In genomic region chr2:70948350-70949003, GRCh38 we compare ENCODE assay signal across 9 cellular contexts. TPM values are rescaled to one million over a fixed set of nuclear protein-coding genes. Genes with fewer than 3 reads are reported as not detected.
DNase-seq lines count a peak whose midpoint lies in the region; ATAC-seq and TF ChIP-seq lines count a peak whose summit lies in the region.
"Had no signal": no experiment of that assay in that cellular context is flagged by ENCODE, and none has a peak within 500 bp of the region (broad histone marks: within the 10 kb centered on the region; RNA-seq: fewer than 3 reads in every experiment).

No MANE protein-coding gene starts in this region.

- ATAC-seq in GM19397 (IDR thresholded peaks at IDR 0.05; ENCODE audit: unreplicated experiment): peak; percentile 80
- ATAC-seq in stimulated activated naive CD8-positive, alpha-beta T cell treated with anti-CD3 and anti-CD28 coated beads, Interleukin-15, amount 100 ng/mL, for 72 hours: peak; percentile 89

- H3K36me3 Mint-ChIP-seq in activated T-helper 1 cell treated with anti-CD3 and anti-CD28 coated beads, Interleukin-12 subunit alpha, Interleukin-12 subunit beta, Interleukin-2, Interleukin-4 antibody, amounts not matched to agents 30 ng/mL and 10 ng/mL and 1 ng/mL, durations not matched to agents 14 hours and 24 hours and 36 hours (ENCODE audit: low read depth): no peaks in the 10 kb centered on the region

- H3K9me3 ChIP-seq in BLaER1 (no peaks in the 10 kb centered on the region), HUES64 (ENCODE audit: insufficient read depth, low read depth, low read length) (no peaks in the 10 kb centered on the region), Peyer's patch (no peaks in the 10 kb centered on the region), neuron (ENCODE audit: low read length) (no peaks in the 10 kb centered on the region)

- peak overlapping the region; percentile 86 for H3K4me2 ChIP-seq in BLaER1

- peaks cover 16% of the 10 kb centered on the region for H3K4me1 Mint-ChIP-seq in activated T-helper 1 cell treated with anti-CD3 and anti-CD28 coated beads, Interleukin-12 subunit alpha, Interleukin-12 subunit beta, Interleukin-2, Interleukin-4 antibody, amounts not matched to agents 30 ng/mL and 10 ng/mL and 1 ng/mL, durations not matched to agents 14 hours and 24 hours and 36 hours (ENCODE audit: low read depth)
- peaks cover 23% of the 10 kb centered on the region for H3K4me1 Mint-ChIP-seq in stimulated activated naive CD8-positive, alpha-beta T cell treated with anti-CD3 and anti-CD28 coated beads, Interleukin-15, amount 100 ng/mL, for 72 hours

- H3K36me3 ChIP-seq in BLaER1 (no peaks in the 10 kb centered on the region), HUES64 (ENCODE audit: insufficient read depth, low read length) (no peaks in the 10 kb centered on the region), Peyer's patch (no peaks in the 10 kb centered on the region), neuron (ENCODE audit: insufficient read depth, low read length) (no peaks in the 10 kb centered on the region)

- peak overlapping the region; percentile 81 for H3K4me3 Mint-ChIP-seq in activated T-helper 1 cell treated with anti-CD3 and anti-CD28 coated beads, Interleukin-12 subunit alpha, Interleukin-12 subunit beta, Interleukin-2, Interleukin-4 antibody, amounts not matched to agents 30 ng/mL and 10 ng/mL and 1 ng/mL, durations not matched to agents 14 hours and 24 hours and 36 hours
- peak overlapping the region; percentile 85 to 91 for H3K4me3 Mint-ChIP-seq in stimulated activated naive CD8-positive, alpha-beta T cell treated with anti-CD3 and anti-CD28 coated beads, Interleukin-15, amount 100 ng/mL, for 72 hours

- TF ChIP-seq POLR2A in Peyer's patch (IDR thresholded peaks at IDR 0.05): no peak

- H3K9ac ChIP-seq in BLaER1: peak overlapping the region; percentile 65
- H3K9ac ChIP-seq in HUES64 (ENCODE audit: low read depth, low read length): no peak overlapping the region

- H3K27ac Mint-ChIP-seq in activated T-helper 1 cell treated with anti-CD3 and anti-CD28 coated beads, Interleukin-12 subunit alpha, Interleukin-12 subunit beta, Interleukin-2, Interleukin-4 antibody, amounts not matched to agents 30 ng/mL and 10 ng/mL and 1 ng/mL, durations not matched to agents 14 hours and 24 hours and 36 hours: no peak overlapping the region
- peak overlapping the region in 1 of 2 donors; percentile 79 for H3K27ac Mint-ChIP-seq in stimulated activated naive CD8-positive, alpha-beta T cell treated with anti-CD3 and anti-CD28 coated beads, Interleukin-15, amount 100 ng/mL, for 72 hours

- H3K27me3 Mint-ChIP-seq in activated T-helper 1 cell treated with anti-CD3 and anti-CD28 coated beads, Interleukin-12 subunit alpha, Interleukin-12 subunit beta, Interleukin-2, Interleukin-4 antibody, amounts not matched to agents 30 ng/mL and 10 ng/mL and 1 ng/mL, durations not matched to agents 14 hours and 24 hours and 36 hours (ENCODE audit: insufficient read depth): peaks cover 32% of the 10 kb centered on the region
- peaks cover 42% of the 10 kb centered on the region for H3K27me3 Mint-ChIP-seq in stimulated activated naive CD8-positive, alpha-beta T cell treated with anti-CD3 and anti-CD28 coated beads, Interleukin-15, amount 100 ng/mL, for 72 hours

- H3K9me3 Mint-ChIP-seq in activated T-helper 1 cell treated with anti-CD3 and anti-CD28 coated beads, Interleukin-12 subunit alpha, Interleukin-12 subunit beta, Interleukin-2, Interleukin-4 antibody, amounts not matched to agents 30 ng/mL and 10 ng/mL and 1 ng/mL, durations not matched to agents 14 hours and 24 hours and 36 hours: no peaks in the 10 kb centered on the region
- no peaks in the 10 kb centered on the region for H3K9me3 Mint-ChIP-seq in stimulated activated naive CD8-positive, alpha-beta T cell treated with anti-CD3 and anti-CD28 coated beads, Interleukin-15, amount 100 ng/mL, for 72 hours

- H3K27ac ChIP-seq in BLaER1: no peak overlapping the region
- H3K27ac ChIP-seq in HUES64 (ENCODE audit: low read depth, low read length): no peak overlapping the region
- H3K27ac ChIP-seq in Peyer's patch: no peak overlapping the region

- no peaks in the 10 kb centered on the region for H4K20me1 ChIP-seq in BLaER1

- H3K27me3 ChIP-seq in BLaER1: no peaks in the 10 kb centered on the region
- peaks cover 79% of the 10 kb centered on the region for H3K27me3 ChIP-seq in HUES64 (ENCODE audit: insufficient read depth, low read length)
- H3K27me3 ChIP-seq in Peyer's patch: no peaks in the 10 kb centered on the region
- H3K27me3 ChIP-seq in neuron (ENCODE audit: insufficient read depth, low read length): no peaks in the 10 kb centered on the region

- H2AFZ ChIP-seq in neuron (ENCODE audit: low read depth, low read length): no peak overlapping the region

- H3K4me3 ChIP-seq in BLaER1: peak overlapping the region; percentile 62
- H3K4me3 ChIP-seq in HUES64 (ENCODE audit: low read length): peak overlapping the region; percentile 37
- peak overlapping the region in 3 of 4 donors; percentile 21 to 32 (median 28) for H3K4me3 ChIP-seq in Peyer's patch
- peak overlapping the region; percentile 13 for H3K4me3 ChIP-seq in neuron (ENCODE audit: low read length)

- DNase-seq in Peyer's patch (peak; percentile 78 to 90 (median 82)), fibroblast of the conjunctiva (ENCODE audit: low read depth) (peak; percentile 42)
- DNase-seq in activated T-helper 1 cell treated with anti-CD3 and anti-CD28 coated beads, Interleukin-12 subunit alpha, Interleukin-12 subunit beta, Interleukin-2, Interleukin-4 antibody, amounts not matched to agents 30 ng/mL and 10 ng/mL and 1 ng/mL, durations not matched to agents 14 hours and 24 hours and 36 hours (ENCODE audit: low spot score): peak; percentile 67
- peak; percentile 70 to 74 for DNase-seq in stimulated activated naive CD8-positive, alpha-beta T cell treated with anti-CD3 and anti-CD28 coated beads, Interleukin-15, amount 100 ng/mL, for 72 hours

- H3K4me1 ChIP-seq in BLaER1 (peaks cover 22% of the 10 kb centered on the region), HUES64 (ENCODE audit: insufficient read depth, low read length) (peaks cover 6% of the 10 kb centered on the region; the same call in 1 of the 2 replicates), Peyer's patch (no peaks in the 10 kb centered on the region), neuron (ENCODE audit: insufficient read depth, low read length) (peaks cover 22% of the 10 kb centered on the region)

- intact Hi-C loops in activated T-helper 1 cell treated with anti-CD3 and anti-CD28 coated beads, Interleukin-12 subunit alpha, Interleukin-12 subunit beta, Interleukin-2, Interleukin-4 antibody, amounts not matched to agents 30 ng/mL and 10 ng/mL and 1 ng/mL, durations not matched to agents 14 hours and 24 hours and 36 hours (cut with micrococcal nuclease): loop anchor here (1.0 kb wide), 2 partner anchors 77 to 86 kb away; no protein-coding TSS in a partner anchor

- WGBS in HUES64: 13% methylated on average over 26 of the region's 26 CpGs

- peak in 5 of 6 experiments; percentile 14 to 77 (median 66) for TF ChIP-seq CTCF in Peyer's patch (IDR thresholded peaks at IDR 0.05)

RNA-seq across cellular contexts. Expression of gene ATP6V1B1, which starts 12.8 kb away (rescaled TPM):
- polyA plus RNA-seq in HUES64 (2013, experiment 1 of 2): not detected
- 0.19 TPM for polyA plus RNA-seq in HUES64 (2013, experiment 2 of 2)
- 1 to 10 TPM in 2 of 4 donors, not detected in 2; 1.3 to 5.8 TPM for total RNA-seq in Peyer's patch
- not detected in 2 replicates for total RNA-seq in activated T-helper 1 cell treated with anti-CD3 and anti-CD28 coated beads, Interleukin-12 subunit alpha, Interleukin-12 subunit beta, Interleukin-2, Interleukin-4 antibody, amounts not matched to agents 30 ng/mL and 10 ng/mL and 1 ng/mL, durations not matched to agents 14 hours and 24 hours and 36 hours
- total RNA-seq: T-helper 2 cell treated with Interferon-gamma antibody and Interleukin-4, amounts not matched to agents 100 ng/mL and 5 ng/mL, for 36 hours had no signal

RNA-seq across cellular contexts. Expression of gene ANKRD53, which starts 30.0 kb away (rescaled TPM):
- polyA plus RNA-seq in HUES64 (2013, experiment 1 of 2): 0.55 TPM
- 0.63 TPM for polyA plus RNA-seq in HUES64 (2013, experiment 2 of 2)
- 1 to 10 TPM in 1 of 4 donors, not detected in 3; 3.5 TPM for total RNA-seq in Peyer's patch
- not detected in 2 replicates for total RNA-seq in activated T-helper 1 cell treated with anti-CD3 and anti-CD28 coated beads, Interleukin-12 subunit alpha, Interleukin-12 subunit beta, Interleukin-2, Interleukin-4 antibody, amounts not matched to agents 30 ng/mL and 10 ng/mL and 1 ng/mL, durations not matched to agents 14 hours and 24 hours and 36 hours
- total RNA-seq: T-helper 2 cell treated with Interferon-gamma antibody and Interleukin-4, amounts not matched to agents 100 ng/mL and 5 ng/mL, for 36 hours had no signal

RNA-seq across cellular contexts. Expression of gene TEX261, which starts 46.2 kb away (rescaled TPM):
- 22.2 TPM for polyA plus RNA-seq in HUES64 (2013, experiment 1 of 2)
- 21.3 TPM for polyA plus RNA-seq in HUES64 (2013, experiment 2 of 2)
- total RNA-seq in Peyer's patch: 10 to 100 TPM; 13.2 to 35.1 (median 30.3) TPM
- 89.4 and 97.4 TPM in 2 replicates for total RNA-seq in activated T-helper 1 cell treated with anti-CD3 and anti-CD28 coated beads, Interleukin-12 subunit alpha, Interleukin-12 subunit beta, Interleukin-2, Interleukin-4 antibody, amounts not matched to agents 30 ng/mL and 10 ng/mL and 1 ng/mL, durations not matched to agents 14 hours and 24 hours and 36 hours

RNA-seq across cellular contexts. Expression of gene VAX2, which starts 48.1 kb away (rescaled TPM):
- not detected for polyA plus RNA-seq in HUES64 (2013, experiment 1 of 2)
- not detected for polyA plus RNA-seq in HUES64 (2013, experiment 2 of 2)
- not detected for total RNA-seq in Peyer's patch
- not detected in 2 replicates for total RNA-seq in activated T-helper 1 cell treated with anti-CD3 and anti-CD28 coated beads, Interleukin-12 subunit alpha, Interleukin-12 subunit beta, Interleukin-2, Interleukin-4 antibody, amounts not matched to agents 30 ng/mL and 10 ng/mL and 1 ng/mL, durations not matched to agents 14 hours and 24 hours and 36 hours
- total RNA-seq: T-helper 2 cell treated with Interferon-gamma antibody and Interleukin-4, amounts not matched to agents 100 ng/mL and 5 ng/mL, for 36 hours had no signal
